In the genomic region with DNA sequence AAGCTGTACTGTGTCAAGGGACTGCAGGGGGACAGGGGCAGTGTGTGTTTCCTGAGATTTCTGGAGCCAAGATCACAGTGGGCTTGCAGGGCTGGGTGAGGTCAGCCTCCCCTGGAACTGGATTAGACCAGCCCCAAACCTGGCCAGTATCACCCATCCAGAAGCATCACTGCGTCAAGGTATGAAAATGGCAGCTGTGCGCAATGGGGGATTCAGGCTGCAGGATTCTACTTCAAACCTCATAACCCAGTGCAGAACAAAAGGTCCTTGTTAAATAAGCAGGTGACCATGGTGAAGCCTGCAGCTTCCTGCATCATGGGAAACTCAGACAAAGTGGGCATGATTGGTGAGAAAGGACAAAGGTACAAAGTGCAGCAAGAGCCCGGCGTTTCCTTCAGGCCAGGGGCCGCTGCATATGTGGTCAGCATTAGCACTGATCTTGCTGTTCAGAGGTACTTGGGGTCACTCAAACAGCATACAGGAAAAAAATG, we compare ENCODE assay signal across 22 cellular contexts. TPM values are rescaled to one million over a fixed set of nuclear protein-coding genes. Genes with fewer than 3 reads are reported as not detected.
DNase-seq lines count a peak whose midpoint lies in the region; ATAC-seq and TF ChIP-seq lines count a peak whose summit lies in the region.
"Had no signal": no experiment of that assay in that cellular context is flagged by ENCODE, and none has a peak within 500 bp of the region (broad histone marks: within the 10 kb centered on the region; RNA-seq: fewer than 3 reads in every experiment).

No MANE protein-coding gene starts in this region.

- H3K27me3 Mint-ChIP-seq in progenitor cell of endocrine pancreas, result no peaks in the 10 kb centered on the region
- H3K27me3 Mint-ChIP-seq: activated CD4-positive, alpha-beta memory T cell treated with anti-CD3 and anti-CD28 coated beads for 36 hours; activated naive CD4-positive, alpha-beta T cell treated with anti-CD3 and anti-CD28 coated beads, Interleukin-2, amount 50 U/mL, for 24 hours; IgD-negative memory B cell; memory B cell; natural killer cell treated with Interleukin-12 subunit alpha and Interleukin-12 subunit beta and Interleukin-15 and Interleukin-18, amount 100 ng/mL, for 72 hours had no signal

- TF ChIP-seq POLR2A in spleen (IDR thresholded peaks at IDR 0.05), result no peak

- no peaks in the 10 kb centered on the region for H3K9me3 Mint-ChIP-seq in progenitor cell of endocrine pancreas (ENCODE audit: low read depth)
- H3K9me3 Mint-ChIP-seq: activated CD4-positive, alpha-beta memory T cell treated with anti-CD3 and anti-CD28 coated beads for 36 hours; activated naive CD4-positive, alpha-beta T cell treated with anti-CD3 and anti-CD28 coated beads, Interleukin-2, amount 50 U/mL, for 24 hours; IgD-negative memory B cell; memory B cell; natural killer cell treated with Interleukin-12 subunit alpha and Interleukin-12 subunit beta and Interleukin-15 and Interleukin-18, amount 100 ng/mL, for 72 hours; WTC11 had no signal

- 89 to 100% (median 94%) methylated on average over 4 to 5 of the region's 5 CpGs for WGBS in spleen, 5 donors

- H3K4me1 Mint-ChIP-seq in progenitor cell of endocrine pancreas (ENCODE audit: low read depth), result peaks cover 12% of the 10 kb centered on the region
- H3K4me1 Mint-ChIP-seq: WTC11 had no signal

- peaks cover 0 to 16% (median 6%) of the 10 kb centered on the region in 11 experiments; a peak in 10 of 22 replicates for H3K9me3 ChIP-seq in BLaER1 treated with 17β-estradiol and CSF1 and Interleukin-3, amounts not matched to agents 10 nM and 100 nM (replicated peaks in 1 of 11)
- H3K9me3 ChIP-seq in spleen, result no peaks in the 10 kb centered on the region
- H3K9me3 ChIP-seq: thoracic aorta had no signal

- peaks cover 19% of the 10 kb centered on the region for H3K36me3 Mint-ChIP-seq in progenitor cell of endocrine pancreas (ENCODE audit: insufficient read depth)

- no peak overlapping the region for H3K4me3 Mint-ChIP-seq in progenitor cell of endocrine pancreas (ENCODE audit: low read depth)
- H3K4me3 Mint-ChIP-seq: activated CD4-positive, alpha-beta memory T cell treated with anti-CD3 and anti-CD28 coated beads for 36 hours; activated naive CD4-positive, alpha-beta T cell treated with anti-CD3 and anti-CD28 coated beads, Interleukin-2, amount 50 U/mL, for 24 hours; IgD-negative memory B cell; memory B cell; natural killer cell treated with Interleukin-12 subunit alpha and Interleukin-12 subunit beta and Interleukin-15 and Interleukin-18, amount 100 ng/mL, for 72 hours; WTC11 had no signal

- no peak overlapping the region for H3K4me3 ChIP-seq in BLaER1 treated with 17β-estradiol and CSF1 and Interleukin-3, amounts not matched to agents 10 nM and 100 nM
- H3K4me3 ChIP-seq in spleen, result no peak overlapping the region
- H3K4me3 ChIP-seq: thoracic aorta had no signal

- peak overlapping the region in 9 of 11 experiments; percentile 30 to 100 (median 95); a peak in 14 of 22 replicates for H3K27ac ChIP-seq in BLaER1 treated with 17β-estradiol and CSF1 and Interleukin-3, amounts not matched to agents 10 nM and 100 nM
- H3K27ac ChIP-seq in caudate nucleus (ENCODE audit: low read depth, low read length), result peak overlapping the region; percentile 50
- no peak overlapping the region for H3K27ac ChIP-seq in spleen

- ATAC-seq in HG02852 (IDR thresholded peaks at IDR 0.05; ENCODE audit: unreplicated experiment), result no peak
- ATAC-seq: HCT116; natural killer cell treated with Interleukin-12 subunit alpha and Interleukin-12 subunit beta and Interleukin-15 and Interleukin-18, amount 100 ng/mL, for 72 hours; WTC11 had no signal

- TF ChIP-seq CTCF in progenitor cell of endocrine pancreas (IDR thresholded peaks at IDR 0.05; ENCODE audit: unreplicated experiment), result no peak
- no peak for TF ChIP-seq CTCF in spleen (IDR thresholded peaks at IDR 0.05 in 8 of 11, conservative IDR thresholded peaks at IDR 0.05 in 3 of 11)

- DNase-seq in NCI-H526 (lab: John Stamatoyannopoulos, UW), result peak; percentile 16 to 68
- DNase-seq in caudate nucleus (lab: John Stamatoyannopoulos, UW), result no peak
- DNase-seq in progenitor cell of endocrine pancreas (ENCODE audit: low spot score, unreplicated experiment), result no peak
- DNase-seq in spleen, result no peak
- DNase-seq in NCI-H524 treated with DMSO at 0.1 percent for 48 hours (lab: John Stamatoyannopoulos, UW), result no peak
- DNase-seq: activated CD4-positive, alpha-beta memory T cell treated with anti-CD3 and anti-CD28 coated beads for 36 hours; brain microvascular endothelial cell; dermis blood vessel endothelial cell; islet precursor cell; NCI-H1930; NCI-H510A; SHP77 had no signal

- H3K9ac ChIP-seq in BLaER1 treated with 17β-estradiol and CSF1 and Interleukin-3, amounts not matched to agents 10 nM and 100 nM, result peak overlapping the region in 5 of 11 experiments; percentile 0 to 78 (median 45); a peak in 5 of 22 replicates

- intact Hi-C loops in spleen (cut with DNase I; ENCODE audit: low total_unique reads), result no loop called here

- H3K27ac Mint-ChIP-seq in progenitor cell of endocrine pancreas, result peak overlapping the region; percentile 34
- H3K27ac Mint-ChIP-seq: memory B cell; natural killer cell treated with Interleukin-12 subunit alpha and Interleukin-12 subunit beta and Interleukin-15 and Interleukin-18, amount 100 ng/mL, for 72 hours; WTC11 had no signal

- peaks cover 64 to 85% (median 77%) of the 10 kb centered on the region in 10 experiments for H3K4me1 ChIP-seq in BLaER1 treated with 17β-estradiol and CSF1 and Interleukin-3, amounts not matched to agents 10 nM and 100 nM
- peaks cover 12 to 51% (median 31%) of the 10 kb centered on the region in 6 donors for H3K4me1 ChIP-seq in spleen

- H3K36me3 ChIP-seq in BLaER1 treated with 17β-estradiol and CSF1 and Interleukin-3, amounts not matched to agents 10 nM and 100 nM, result peaks cover 12 to 91% (median 65%) of the 10 kb centered on the region in 11 experiments
- peaks cover 0 to 62% (median 0%) of the 10 kb centered on the region in 6 donors for H3K36me3 ChIP-seq in spleen
- H3K36me3 ChIP-seq: thoracic aorta had no signal

- H4K20me1 ChIP-seq in BLaER1 treated with 17β-estradiol and CSF1 and Interleukin-3, amounts not matched to agents 10 nM and 100 nM, result no peaks in the 10 kb centered on the region

- no peaks in the 10 kb centered on the region for H3K27me3 ChIP-seq in BLaER1 treated with 17β-estradiol and CSF1 and Interleukin-3, amounts not matched to agents 10 nM and 100 nM
- H3K27me3 ChIP-seq in spleen (replicated peaks in 1 of 7), result no peaks in the 10 kb centered on the region
- H3K27me3 ChIP-seq: brain microvascular endothelial cell, foreskin keratinocyte had no signal

- H3K4me2 ChIP-seq in BLaER1 treated with 17β-estradiol and CSF1 and Interleukin-3, amounts not matched to agents 10 nM and 100 nM, result peak overlapping the region; percentile 8 to 86 (median 67); a peak in 18 of 22 replicates

RNA-seq across cellular contexts. Expression of gene TRAF3IP2, which starts 33.4 kb away (rescaled TPM):
- 23.4 and 24.9 TPM in 2 replicates for total RNA-seq in progenitor cell of endocrine pancreas
- 10 to 100 TPM in 6 of 7 donors, 1 to 10 TPM in 1; 9.4 to 26.0 (median 15.2) TPM for total RNA-seq in spleen
- polyA plus RNA-seq in spleen, result 10 to 100 TPM; 18.5 to 30.1 (median 25.6) TPM

Comparison
In these comparisons a context has a peak if more than half of its experiments do, and no peak if none do; other contexts are left out.
1. H3K27ac ChIP-seq: peak in BLaER1 treated with 17β-estradiol and CSF1 and Interleukin-3, amounts not matched to agents 10 nM and 100 nM (9 of 11) and caudate nucleus (single experiment); none in spleen (0 of 8).
2. DNase-seq: peak in NCI-H526 (2 of 2); none in caudate nucleus (0 of 61), progenitor cell of endocrine pancreas (single experiment), spleen (single experiment) and NCI-H524 treated with DMSO at 0.1 percent for 48 hours (single experiment).